Comparison of ENCODE assay signal across 1 cellular context in the genomic region with DNA sequence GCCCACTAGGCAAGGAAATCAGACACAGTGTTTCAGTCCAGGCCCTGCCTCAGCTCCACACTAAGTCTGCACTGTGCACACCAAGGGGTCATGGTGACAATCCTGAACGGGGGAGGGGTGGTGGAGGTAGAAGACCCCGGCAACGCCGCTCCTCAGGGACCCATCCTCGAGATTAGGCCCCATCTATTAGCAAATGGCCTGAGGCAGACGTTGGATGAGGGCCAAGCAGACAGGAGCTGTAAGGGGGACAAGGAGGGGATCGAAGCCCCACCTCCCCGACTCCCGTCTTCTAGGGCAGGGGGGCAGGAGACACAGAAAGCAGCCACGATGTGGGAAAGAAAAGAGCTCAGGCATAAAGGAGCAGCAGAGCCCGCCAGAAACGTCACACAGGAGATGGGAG.
A peak's percentile ranks its signal among the peaks of the same experiment; 100 is the strongest.
TF ChIP-seq lines count a peak whose summit lies in the region.

No MANE protein-coding gene starts in this region.

TF ChIP-seq in GM12878, 131 proteins besides CTCF, POLR2A, EP300 and RAD21:
- TF ChIP-seq SMC3 (IDR thresholded peaks at IDR 0.05; ENCODE audit: borderline replicate concordance, low read length): no peak
- TF ChIP-seq BACH1 (IDR thresholded peaks at IDR 0.05; ENCODE audit: borderline replicate concordance): no peak
- no peak for TF ChIP-seq HCFC1 (IDR thresholded peaks at IDR 0.05; ENCODE audit: low read length)
- TF ChIP-seq, protein P1, sequence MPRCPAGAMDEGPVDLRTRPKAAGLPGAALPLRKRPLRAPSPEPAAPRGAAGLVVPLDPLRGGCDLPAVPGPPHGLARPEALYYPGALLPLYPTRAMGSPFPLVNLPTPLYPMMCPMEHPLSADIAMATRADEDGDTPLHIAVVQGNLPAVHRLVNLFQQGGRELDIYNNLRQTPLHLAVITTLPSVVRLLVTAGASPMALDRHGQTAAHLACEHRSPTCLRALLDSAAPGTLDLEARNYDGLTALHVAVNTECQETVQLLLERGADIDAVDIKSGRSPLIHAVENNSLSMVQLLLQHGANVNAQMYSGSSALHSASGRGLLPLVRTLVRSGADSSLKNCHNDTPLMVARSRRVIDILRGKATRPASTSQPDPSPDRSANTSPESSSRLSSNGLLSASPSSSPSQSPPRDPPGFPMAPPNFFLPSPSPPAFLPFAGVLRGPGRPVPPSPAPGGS (IDR thresholded peaks at IDR 0.05; ENCODE audit: borderline replicate concordance, insufficient read depth, low read depth, low read length, poor library complexity, severe bottlenecking): peak; percentile 10
- TF ChIP-seq KAT2A (conservative IDR thresholded peaks at IDR 0.05; ENCODE audit: control insufficient read depth, low read depth, low read length): no peak
- no peak for TF ChIP-seq CHD2 (IDR thresholded peaks at IDR 0.05; ENCODE audit: borderline replicate concordance, low read depth, low read length)
- TF ChIP-seq, protein P2, sequence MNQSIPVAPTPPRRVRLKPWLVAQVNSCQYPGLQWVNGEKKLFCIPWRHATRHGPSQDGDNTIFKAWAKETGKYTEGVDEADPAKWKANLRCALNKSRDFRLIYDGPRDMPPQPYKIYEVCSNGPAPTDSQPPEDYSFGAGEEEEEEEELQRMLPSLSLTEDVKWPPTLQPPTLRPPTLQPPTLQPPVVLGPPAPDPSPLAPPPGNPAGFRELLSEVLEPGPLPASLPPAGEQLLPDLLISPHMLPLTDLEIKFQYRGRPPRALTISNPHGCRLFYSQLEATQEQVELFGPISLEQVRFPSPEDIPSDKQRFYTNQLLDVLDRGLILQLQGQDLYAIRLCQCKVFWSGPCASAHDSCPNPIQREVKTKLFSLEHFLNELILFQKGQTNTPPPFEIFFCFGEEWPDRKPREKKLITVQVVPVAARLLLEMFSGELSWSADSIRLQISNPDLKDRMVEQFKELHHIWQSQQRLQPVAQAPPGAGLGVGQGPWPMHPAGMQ (IDR thresholded peaks at IDR 0.05; ENCODE audit: borderline replicate concordance): no peak
- peak; percentile 39; the same call in 1 of the 2 replicates for TF ChIP-seq PML (IDR thresholded peaks at IDR 0.05; ENCODE audit: low read length)
- TF ChIP-seq, protein P3, sequence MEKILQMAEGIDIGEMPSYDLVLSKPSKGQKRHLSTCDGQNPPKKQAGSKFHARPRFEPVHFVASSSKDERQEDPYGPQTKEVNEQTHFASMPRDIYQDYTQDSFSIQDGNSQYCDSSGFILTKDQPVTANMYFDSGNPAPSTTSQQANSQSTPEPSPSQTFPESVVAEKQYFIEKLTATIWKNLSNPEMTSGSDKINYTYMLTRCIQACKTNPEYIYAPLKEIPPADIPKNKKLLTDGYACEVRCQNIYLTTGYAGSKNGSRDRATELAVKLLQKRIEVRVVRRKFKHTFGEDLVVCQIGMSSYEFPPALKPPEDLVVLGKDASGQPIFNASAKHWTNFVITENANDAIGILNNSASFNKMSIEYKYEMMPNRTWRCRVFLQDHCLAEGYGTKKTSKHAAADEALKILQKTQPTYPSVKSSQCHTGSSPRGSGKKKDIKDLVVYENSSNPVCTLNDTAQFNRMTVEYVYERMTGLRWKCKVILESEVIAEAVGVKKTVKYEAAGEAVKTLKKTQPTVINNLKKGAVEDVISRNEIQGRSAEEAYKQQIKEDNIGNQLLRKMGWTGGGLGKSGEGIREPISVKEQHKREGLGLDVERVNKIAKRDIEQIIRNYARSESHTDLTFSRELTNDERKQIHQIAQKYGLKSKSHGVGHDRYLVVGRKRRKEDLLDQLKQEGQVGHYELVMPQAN (conservative IDR thresholded peaks at IDR 0.05): no peak
- no peak for TF ChIP-seq ETV6 (conservative IDR thresholded peaks at IDR 0.05 in 1 of 2, IDR thresholded peaks at IDR 0.05 in 1 of 2; ENCODE audit: borderline replicate concordance in 1 of 2, low read depth in 1 of 2)
- TF ChIP-seq, protein P4, sequence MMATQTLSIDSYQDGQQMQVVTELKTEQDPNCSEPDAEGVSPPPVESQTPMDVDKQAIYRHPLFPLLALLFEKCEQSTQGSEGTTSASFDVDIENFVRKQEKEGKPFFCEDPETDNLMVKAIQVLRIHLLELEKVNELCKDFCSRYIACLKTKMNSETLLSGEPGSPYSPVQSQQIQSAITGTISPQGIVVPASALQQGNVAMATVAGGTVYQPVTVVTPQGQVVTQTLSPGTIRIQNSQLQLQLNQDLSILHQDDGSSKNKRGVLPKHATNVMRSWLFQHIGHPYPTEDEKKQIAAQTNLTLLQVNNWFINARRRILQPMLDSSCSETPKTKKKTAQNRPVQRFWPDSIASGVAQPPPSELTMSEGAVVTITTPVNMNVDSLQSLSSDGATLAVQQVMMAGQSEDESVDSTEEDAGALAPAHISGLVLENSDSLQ (IDR thresholded peaks at IDR 0.05): no peak
